8 cellular contexts compared by ENCODE assay signal in the genomic region with DNA sequence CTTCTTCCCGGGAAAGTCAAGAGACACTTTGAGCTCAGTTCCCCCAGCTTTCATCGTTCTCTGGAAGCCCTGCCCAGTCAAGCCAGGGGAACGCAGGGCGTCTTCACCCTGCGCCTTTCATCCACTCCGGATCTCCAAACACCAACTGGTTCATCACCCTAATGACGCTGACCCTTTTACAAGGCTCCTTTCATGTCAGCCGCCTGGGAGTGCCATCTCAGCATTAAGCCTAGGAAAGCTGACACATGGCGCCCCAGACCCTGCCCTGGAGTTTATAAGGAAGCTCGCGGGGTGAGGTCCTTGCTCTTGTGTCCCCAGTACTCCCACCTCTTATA. TPM values are rescaled to one million over a fixed set of nuclear protein-coding genes. Genes with fewer than 3 reads are reported as not detected.
DNase-seq lines count a peak whose midpoint lies in the region; ATAC-seq and TF ChIP-seq lines count a peak whose summit lies in the region.

No MANE protein-coding gene starts in this region.

- in situ Hi-C loops in GM13977 (cut with MboI; ENCODE audit: low pct_unique_long_range_greater_than_20kb, low sequenced_read_pairs, unreplicated experiment) = no loop called here

- H3K4me3 ChIP-seq in LNCaP clone FGC (ENCODE audit: low read depth, low read length) = peak overlapping the region; percentile 97
- peak overlapping the region; percentile 77 for H3K4me3 ChIP-seq in colonic mucosa
- peak overlapping the region; percentile 79 for H3K4me3 ChIP-seq in naive thymus-derived CD4-positive, alpha-beta T cell (ENCODE audit: low read length)

- H3K36me3 ChIP-seq in colonic mucosa = peaks cover 2% of the 10 kb centered on the region
- H3K36me3 ChIP-seq in naive thymus-derived CD4-positive, alpha-beta T cell (ENCODE audit: control insufficient read depth in 2 of 3, insufficient read depth in 3 of 3, low read length in 3 of 3) = peaks cover 0 to 21% (median 0%) of the 10 kb centered on the region in 3 experiments

- peaks cover 51 to 77% (median 62%) of the 10 kb centered on the region in 7 donors for H3K4me1 Mint-ChIP-seq in naive thymus-derived CD4-positive, alpha-beta T cell

- CTCF ChIA-PET in naive thymus-derived CD4-positive, alpha-beta T cell (lab: Charles Lee) = interaction anchor here (0.9 to 3.5 kb wide), 8 partner anchors 8 to 101 kb away, joined by 3 to 22 read pairs (median 4); a partner anchor contains a TSS

- ATAC-seq in naive thymus-derived CD4-positive, alpha-beta T cell = no peak
- no peak for ATAC-seq in GM18867 (IDR thresholded peaks at IDR 0.05; ENCODE audit: unreplicated experiment)

- peak; percentile 64 for DNase-seq in GM13977 (ENCODE audit: low spot score)
- DNase-seq in LNCaP clone FGC (ENCODE audit: low read depth) = no peak
- no peak for DNase-seq in colonic mucosa
- no peak for DNase-seq in naive thymus-derived CD4-positive, alpha-beta T cell
- DNase-seq in NCI-H1436 (lab: John Stamatoyannopoulos, UW) = no peak
- no peak for DNase-seq in anterior cingulate cortex (lab: John Stamatoyannopoulos, UW)
- DNase-seq in epidermal melanocyte (ENCODE audit: insufficient read length, low spot score) = no peak

- peak overlapping the region; percentile 96 to 100 (median 99) for H3K27ac Mint-ChIP-seq in naive thymus-derived CD4-positive, alpha-beta T cell

- TF ChIP-seq CTCF in GM13977 (IDR thresholded peaks at IDR 0.05; ENCODE audit: extremely low read depth, insufficient read depth, missing control alignments) (no peak), LNCaP clone FGC (IDR thresholded peaks at IDR 0.05; ENCODE audit: control insufficient read depth, extremely low read depth, insufficient read depth) (no peak), colonic mucosa (IDR thresholded peaks at IDR 0.05) (no peak)

- intact Hi-C loops in colonic mucosa (cut with DNase I) = no loop called here
- intact Hi-C loops in naive thymus-derived CD4-positive, alpha-beta T cell (cut with micrococcal nuclease) = loop anchor here (1.0 to 10.0 kb wide), 15 partner anchors 52 to 1369 kb away; a partner anchor contains a TSS

- H3K36me3 Mint-ChIP-seq in naive thymus-derived CD4-positive, alpha-beta T cell = peaks cover 0 to 10% (median 4%) of the 10 kb centered on the region in 5 donors

- peaks cover 0 to 2% (median 0%) of the 10 kb centered on the region in 11 donors for H3K9me3 Mint-ChIP-seq in naive thymus-derived CD4-positive, alpha-beta T cell

- POLR2A ChIA-PET in naive thymus-derived CD4-positive, alpha-beta T cell (lab: Charles Lee) = interaction anchor here (0.7 to 7.6 kb wide), 24 partner anchors 32 to 1600 kb away, joined by 3 to 71 read pairs (median 5); a partner anchor contains a TSS

- no peaks in the 10 kb centered on the region for H3K27me3 ChIP-seq in colonic mucosa
- no peaks in the 10 kb centered on the region for H3K27me3 ChIP-seq in naive thymus-derived CD4-positive, alpha-beta T cell (ENCODE audit: control insufficient read depth in 2 of 2, insufficient read depth in 2 of 2, low read length in 2 of 2)

- peak overlapping the region; percentile 85 for H3K27ac ChIP-seq in colonic mucosa
- peak overlapping the region; percentile 98 for H3K27ac ChIP-seq in naive thymus-derived CD4-positive, alpha-beta T cell (ENCODE audit: low read depth, low read length)

- H3K4me1 ChIP-seq in colonic mucosa = peaks cover 13% of the 10 kb centered on the region
- H3K4me1 ChIP-seq in naive thymus-derived CD4-positive, alpha-beta T cell (ENCODE audit: control insufficient read depth in 2 of 2, insufficient read depth in 2 of 2, low read length in 2 of 2) = peaks cover 37 to 40% of the 10 kb centered on the region in 2 donors

- peak overlapping the region; percentile 91 to 100 (median 99) for H3K4me3 Mint-ChIP-seq in naive thymus-derived CD4-positive, alpha-beta T cell

- no peaks in the 10 kb centered on the region for H3K27me3 Mint-ChIP-seq in naive thymus-derived CD4-positive, alpha-beta T cell

- H3K9ac ChIP-seq in colonic mucosa (ENCODE audit: low read depth in 2 of 2, low read length in 2 of 2) = peak overlapping the region; percentile 97 to 99

- H3K9me3 ChIP-seq in colonic mucosa = no peaks in the 10 kb centered on the region
- no peaks in the 10 kb centered on the region for H3K9me3 ChIP-seq in naive thymus-derived CD4-positive, alpha-beta T cell (ENCODE audit: control insufficient read depth in 2 of 3, low read length in 3 of 3)

RNA-seq across cellular contexts. Expression of a gene that starts 0.6 kb away (rescaled TPM):
- total RNA-seq in colonic mucosa = 100 to 1,000 TPM in 1 of 2 donors, 10 to 100 TPM in 1; 82.7 to 103 TPM
- total RNA-seq in naive thymus-derived CD4-positive, alpha-beta T cell = 100 to 1,000 TPM in 4 of 5 experiments, 10 to 100 TPM in 1; 99.4 to 145 (median 109) TPM
- polyA plus RNA-seq in naive thymus-derived CD4-positive, alpha-beta T cell = 10 to 100 TPM; 65.4 to 77.7 TPM

RNA-seq across cellular contexts. Expression of a gene that starts 2.1 kb away (rescaled TPM):
- 10 to 100 TPM; 25.8 to 26.3 TPM for total RNA-seq in colonic mucosa
- total RNA-seq in naive thymus-derived CD4-positive, alpha-beta T cell = 10 to 100 TPM; 14.3 to 24.0 (median 20.4) TPM
- polyA plus RNA-seq in naive thymus-derived CD4-positive, alpha-beta T cell = 10 to 100 TPM; 24.6 to 30.5 TPM

RNA-seq across cellular contexts. Expression of a gene that starts 32.6 kb away (rescaled TPM):
- total RNA-seq in colonic mucosa = 1 to 10 TPM in 1 of 2 donors, under 1 TPM in 1; 0.84 to 1.2 TPM
- total RNA-seq in naive thymus-derived CD4-positive, alpha-beta T cell = 1 to 10 TPM in 1 of 5 experiments, under 1 TPM in 4; 0.10 to 1.0 (median 0.67) TPM
- polyA plus RNA-seq in naive thymus-derived CD4-positive, alpha-beta T cell = under 1 TPM; 0.14 to 0.28 TPM

RNA-seq across cellular contexts. Expression of a gene that starts 51.2 kb away (rescaled TPM):
- total RNA-seq in colonic mucosa = 10 to 100 TPM; 44.7 to 49.4 TPM
- 10 to 100 TPM; 29.6 to 86.3 (median 32.5) TPM for total RNA-seq in naive thymus-derived CD4-positive, alpha-beta T cell
- 10 to 100 TPM; 32.3 to 34.2 TPM for polyA plus RNA-seq in naive thymus-derived CD4-positive, alpha-beta T cell
